25 cellular contexts compared by ENCODE assay signal in genomic region chrX:142593470-142593869, GRCh38.
"Had no signal": no experiment of that assay in that cellular context is flagged by ENCODE, and none has a peak within 500 bp of the region (broad histone marks: within the 10 kb centered on the region; RNA-seq: fewer than 3 reads in every experiment).

No MANE protein-coding gene starts in this region.

- H3K79me2 ChIP-seq: parathyroid adenoma had no signal

- H3K9me3 ChIP-seq: ovary, prostate gland, right lobe of liver, sigmoid colon, stomach, suprapubic skin, testis, tibial artery, transverse colon, upper lobe of right lung, uterus had no signal

- H3K4me1 ChIP-seq: neural progenitor cell, parathyroid adenoma, prostate gland, right lobe of liver, sigmoid colon, stomach, suprapubic skin, testis, tibial artery, transverse colon, upper lobe of right lung, uterus had no signal

- H3K36me3 ChIP-seq: neural progenitor cell, ovary, prostate gland, right lobe of liver, sigmoid colon, stomach, suprapubic skin, tibial artery, transverse colon, upper lobe of right lung, uterus had no signal

- H3K4me3 ChIP-seq: neural progenitor cell, ovary, prostate gland, right lobe of liver, sigmoid colon, stomach, suprapubic skin, testis, tibial artery, transverse colon, upper lobe of right lung, uterus had no signal

- H3K27me3 ChIP-seq: neural progenitor cell, ovary, right lobe of liver, sigmoid colon, stomach, suprapubic skin, testis, tibial artery, transverse colon, upper lobe of right lung, uterus had no signal

- H2AFZ ChIP-seq: neural progenitor cell, parathyroid adenoma had no signal

- H3K27ac ChIP-seq: neural progenitor cell, ovary, parathyroid adenoma, prostate gland, right lobe of liver, sigmoid colon, stomach, suprapubic skin, testis, tibial artery, transverse colon, upper lobe of right lung, uterus had no signal

- DNase-seq: naive thymus-derived CD4-positive, alpha-beta T cell; natural killer cell; occipital lobe; ovary; right cardiac atrium; right lobe of liver; sigmoid colon; small intestine; stimulated activated CD4-positive, alpha-beta T cell treated with anti-CD3 and anti-CD28 coated beads, Interleukin-15, amount 100 ng/mL, for 24 hours; stimulated activated CD4-positive, alpha-beta T cell treated with anti-CD3 and anti-CD28 coated beads, Interleukin-2, amount 100 ng/mL, for 24 hours; stimulated activated CD4-positive, alpha-beta T cell treated with anti-CD3 and anti-CD28 coated beads, Interleukin-2, amount 100 ng/mL, for 48 hours; stimulated activated CD4-positive, alpha-beta T cell treated with anti-CD3 and anti-CD28 coated beads, Interleukin-4, amount 100 ng/mL, for 24 hours; stimulated activated naive B cell treated with anti-CD40 and anti-IgM and Interleukin-4, amounts not matched to agents 10 μg/mL and 1 μg/mL and 100 μg/mL, for 72 hours; stimulated activated naive CD4-positive, alpha-beta T cell treated with Interleukin-2 at 50 U/mL for 16 hours; stomach; testis; tibial artery; transverse colon; upper lobe of right lung; uterus had no signal

- H3K9ac ChIP-seq: neural progenitor cell, parathyroid adenoma had no signal

- ATAC-seq: naive thymus-derived CD4-positive, alpha-beta T cell; natural killer cell; right cardiac atrium; right lobe of liver; stimulated activated effector memory CD8-positive, alpha-beta T cell treated with anti-CD3 and anti-CD28 coated beads, Interleukin-12 subunit alpha, Interleukin-12 subunit beta, amount 100 ng/mL, for 72 hours; stimulated activated naive B cell treated with anti-CD40 and anti-IgM and Interleukin-4, amounts not matched to agents 10 μg/mL and 1 μg/mL and 100 μg/mL, for 72 hours; upper lobe of right lung had no signal

- H3K4me2 ChIP-seq: neural progenitor cell had no signal
